In genomic region chr4:89660851-89661250, GRCh38 we compare ENCODE assay signal across 1 cellular context.
TF ChIP-seq lines count a peak whose summit lies in the region.

No MANE protein-coding gene starts in this region.

TF ChIP-seq in H1, 55 proteins besides CTCF, POLR2A, EP300 and RAD21:
- TF ChIP-seq POLR2AphosphoS5 (IDR thresholded peaks at IDR 0.05; ENCODE audit: low read depth, low read length) (no peak), FOSL1 (IDR thresholded peaks at IDR 0.05; ENCODE audit: insufficient read depth, low read depth, low read length) (no peak), E2F6 (IDR thresholded peaks at IDR 0.05) (no peak), TCF12 (IDR thresholded peaks at IDR 0.05; ENCODE audit: low read depth, low read length) (no peak), GABPA (IDR thresholded peaks at IDR 0.05; ENCODE audit: borderline replicate concordance, insufficient read depth, low read length) (no peak), SAP30 (IDR thresholded peaks at IDR 0.05; ENCODE audit: insufficient read depth, insufficient replicate concordance, low read length) (no peak), MAX (IDR thresholded peaks at IDR 0.05) (no peak), RBBP5 (IDR thresholded peaks at IDR 0.05; ENCODE audit: borderline replicate concordance, low read depth, low read length) (no peak)
